In the genomic region with DNA sequence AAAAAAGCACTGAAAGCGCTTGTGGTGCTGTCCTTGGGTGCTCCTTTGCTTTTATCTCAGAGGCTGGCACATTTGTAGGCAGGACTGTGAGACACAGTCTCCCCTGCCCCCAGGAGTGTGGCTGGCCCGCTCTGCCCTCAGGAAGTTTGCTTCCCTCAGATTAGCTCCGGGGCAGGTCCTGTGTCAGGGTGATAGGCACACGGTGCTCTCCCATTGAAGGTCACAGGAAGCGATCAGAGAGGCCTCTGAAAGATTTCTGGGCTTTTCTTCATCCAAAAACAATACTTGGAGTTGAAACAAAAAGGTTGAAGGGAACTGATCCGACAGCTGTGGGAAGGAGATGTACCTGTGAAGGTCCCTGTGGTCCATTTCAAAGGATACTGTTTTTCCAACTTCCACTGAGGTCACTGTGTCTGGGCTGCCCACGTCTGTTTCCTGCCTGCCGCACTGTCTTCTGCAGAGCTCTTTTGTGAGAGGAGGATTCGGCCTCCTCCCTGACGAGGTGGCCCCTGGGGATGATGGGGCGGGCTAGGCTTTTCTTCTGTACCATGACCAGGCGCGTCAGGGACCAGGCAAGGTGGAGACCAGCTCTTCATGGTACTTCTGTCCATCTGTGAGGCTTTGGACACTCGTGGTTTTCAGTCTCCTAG, we compare ENCODE assay signal across 3 cellular contexts.
A peak's percentile ranks its signal among the peaks of the same experiment; 100 is the strongest.
TF ChIP-seq lines count a peak whose summit lies in the region.

No MANE protein-coding gene starts in this region.

TF ChIP-seq in liver, 16 proteins besides CTCF, POLR2A, EP300 and RAD21 (continued from another document):
- TF ChIP-seq, protein P1, sequence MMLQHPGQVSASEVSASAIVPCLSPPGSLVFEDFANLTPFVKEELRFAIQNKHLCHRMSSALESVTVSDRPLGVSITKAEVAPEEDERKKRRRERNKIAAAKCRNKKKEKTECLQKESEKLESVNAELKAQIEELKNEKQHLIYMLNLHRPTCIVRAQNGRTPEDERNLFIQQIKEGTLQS (IDR thresholded peaks at IDR 0.05) = no peak
- TF ChIP-seq GABPA (IDR thresholded peaks at IDR 0.05 in 1 of 2, conservative IDR thresholded peaks at IDR 0.05 in 1 of 2) = no peak

TF ChIP-seq in HepG2, 621 proteins besides CTCF, POLR2A, EP300 and RAD21:
- no peak for TF ChIP-seq ZXDC (CRISPR knock-in tag; IDR thresholded peaks at IDR 0.05)
- TF ChIP-seq, protein P2, sequence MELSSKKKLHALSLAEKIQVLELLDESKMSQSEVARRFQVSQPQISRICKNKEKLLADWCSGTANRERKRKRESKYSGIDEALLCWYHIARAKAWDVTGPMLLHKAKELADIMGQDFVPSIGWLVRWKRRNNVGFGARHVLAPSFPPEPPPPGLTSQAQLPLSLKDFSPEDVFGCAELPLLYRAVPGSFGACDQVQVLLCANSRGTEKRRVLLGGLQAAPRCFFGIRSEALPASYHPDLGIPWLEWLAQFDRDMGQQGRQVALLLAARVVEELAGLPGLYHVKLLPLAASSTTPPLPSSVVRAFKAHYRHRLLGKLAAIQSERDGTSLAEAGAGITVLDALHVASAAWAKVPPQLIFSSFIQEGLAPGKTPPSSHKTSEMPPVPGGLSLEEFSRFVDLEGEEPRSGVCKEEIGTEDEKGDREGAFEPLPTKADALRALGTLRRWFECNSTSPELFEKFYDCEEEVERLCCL (CRISPR knock-in tag; IDR thresholded peaks at IDR 0.05; ENCODE audit: borderline replicate concordance) = no peak
- no peak for TF ChIP-seq ZKSCAN8 (CRISPR knock-in tag; IDR thresholded peaks at IDR 0.05; ENCODE audit: borderline replicate concordance)
- TF ChIP-seq SIN3B (IDR thresholded peaks at IDR 0.05; ENCODE audit: low read length) = no peak
- no peak for TF ChIP-seq RAD51 (IDR thresholded peaks at IDR 0.05; ENCODE audit: borderline replicate concordance)
- no peak for TF ChIP-seq MED8 (CRISPR knock-in tag; IDR thresholded peaks at IDR 0.05; ENCODE audit: insufficient replicate concordance)
- TF ChIP-seq PCBP2 (optimal IDR thresholded peaks at IDR 0.05; ENCODE audit: low read depth, low read length, poor library complexity, severe bottlenecking) = no peak
- TF ChIP-seq ZNF749 (CRISPR knock-in tag; IDR thresholded peaks at IDR 0.05; ENCODE audit: borderline replicate concordance) = no peak

TF ChIP-seq in K562, 482 proteins besides CTCF, POLR2A, EP300 and RAD21:
- TF ChIP-seq FOXP4 (CRISPR knock-in tag; IDR thresholded peaks at IDR 0.05; ENCODE audit: borderline replicate concordance) (no peak), HDAC2 (IDR thresholded peaks at IDR 0.05) (no peak), CBFA2T3 (IDR thresholded peaks at IDR 0.05) (peak; percentile 59), ID3 (CRISPR knock-in tag; IDR thresholded peaks at IDR 0.05) (no peak), ID3 (tag; IDR thresholded peaks at IDR 0.05) (peak; percentile 80; the same call in 1 of the 2 replicates), TAL1 (IDR thresholded peaks at IDR 0.05) (peak; percentile 14; the same call in 1 of the 2 replicates), ELF1 (tag; IDR thresholded peaks at IDR 0.05) (no peak)
